19 cellular contexts compared by ENCODE assay signal in the genomic region with DNA sequence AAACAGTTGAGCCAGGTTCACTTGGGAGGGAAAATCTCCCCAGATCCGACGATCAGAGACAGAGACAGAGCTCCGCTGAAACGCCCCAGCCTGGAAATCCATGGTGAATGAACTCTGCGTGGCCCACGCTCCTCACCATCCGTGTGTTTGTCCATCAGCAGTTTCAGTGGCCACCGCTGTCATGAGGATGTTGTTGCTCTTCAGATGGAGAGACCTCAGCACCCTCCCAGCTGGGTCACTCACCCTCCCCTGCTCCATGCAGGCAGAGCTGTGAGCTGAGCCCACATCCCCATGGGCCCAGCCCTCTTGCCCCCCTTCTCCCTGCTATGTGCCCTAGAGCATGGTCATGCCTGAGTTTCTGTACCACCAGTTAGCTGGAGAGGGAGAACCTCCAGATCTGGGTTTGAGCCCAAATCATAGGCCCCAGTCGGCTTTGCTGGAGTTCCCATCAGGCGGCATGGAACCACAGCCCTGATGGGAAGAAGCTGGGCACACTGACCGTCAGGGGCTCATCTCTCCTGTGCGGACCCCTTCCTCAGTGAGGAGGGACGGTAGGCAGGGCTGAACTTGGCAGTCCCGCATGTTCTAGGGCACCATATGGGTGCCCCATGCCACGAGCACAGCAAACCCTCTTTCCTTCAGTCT.
DNase-seq lines count a peak whose midpoint lies in the region; ATAC-seq and TF ChIP-seq lines count a peak whose summit lies in the region.
"Had no signal": no experiment of that assay in that cellular context is flagged by ENCODE, and none has a peak within 500 bp of the region (broad histone marks: within the 10 kb centered on the region; RNA-seq: fewer than 3 reads in every experiment).

No MANE protein-coding gene starts in this region.

- no peak for ATAC-seq in Right ventricle myocardium superior (ENCODE audit: poor library complexity)
- no peak for ATAC-seq in RWPE2 (ENCODE audit: low read depth)
- no peak for ATAC-seq in natural killer cell treated with Interleukin-12 subunit alpha and Interleukin-12 subunit beta and Interleukin-15 and Interleukin-18, amount 100 ng/mL, for 72 hours
- ATAC-seq: Panc1 had no signal

- H3K27ac ChIP-seq in RWPE2 (ENCODE audit: poor library complexity, severe bottlenecking) = no peak overlapping the region
- H3K27ac ChIP-seq in tibial artery = peak overlapping the region; percentile 52 to 55
- no peak overlapping the region for H3K27ac ChIP-seq in transverse colon

- WGBS in transverse colon (ENCODE audit: low coverage in 1 of 2), 2 donors = 89 to 93% methylated on average over 6 to 15 of the region's 15 CpGs

- TF ChIP-seq CTCF in RWPE2 (IDR thresholded peaks at IDR 0.05; ENCODE audit: poor library complexity, severe bottlenecking) (no peak), tibial artery (IDR thresholded peaks at IDR 0.05) (no peak), transverse colon (IDR thresholded peaks at IDR 0.05) (no peak)

- H3K9me3 Mint-ChIP-seq in natural killer cell treated with Interleukin-12 subunit alpha and Interleukin-12 subunit beta and Interleukin-15 and Interleukin-18, amount 100 ng/mL, for 72 hours = no peaks in the 10 kb centered on the region
- H3K9me3 Mint-ChIP-seq: HFFc6 had no signal

- H3K4me3 Mint-ChIP-seq in natural killer cell treated with Interleukin-12 subunit alpha and Interleukin-12 subunit beta and Interleukin-15 and Interleukin-18, amount 100 ng/mL, for 72 hours = no peak overlapping the region
- H3K4me3 Mint-ChIP-seq: HFFc6 had no signal

- H3K4me1 Mint-ChIP-seq in natural killer cell treated with Interleukin-12 subunit alpha and Interleukin-12 subunit beta and Interleukin-15 and Interleukin-18, amount 100 ng/mL, for 72 hours (ENCODE audit: low read depth in 2 of 2) = peaks cover 0 to 3% of the 10 kb centered on the region in 2 donors

- in situ Hi-C loops in transverse colon (cut with MboI; ENCODE audit: low pct_ligation_motif_present in 1 of 4, low pct_unique_long_range_greater_than_20kb in 1 of 4, low sequenced_read_pairs in 3 of 4) = no loop called here

- H3K9me3 ChIP-seq in RWPE2 (ENCODE audit: severe bottlenecking) = no peaks in the 10 kb centered on the region
- no peaks in the 10 kb centered on the region for H3K9me3 ChIP-seq in tibial artery
- no peaks in the 10 kb centered on the region for H3K9me3 ChIP-seq in transverse colon

- peak; percentile 50 for DNase-seq in cardiac septum (ENCODE audit: low spot score)
- no peak for DNase-seq in Right ventricle myocardium superior
- DNase-seq in RWPE2 (ENCODE audit: low spot score) = peak; percentile 37
- DNase-seq in natural killer cell treated with Interleukin-12 subunit alpha and Interleukin-12 subunit beta and Interleukin-15 and Interleukin-18, amount 100 ng/mL, for 72 hours (ENCODE audit: low spot score) = peak; percentile 13
- peak in 1 of 2 donors; percentile 35 for DNase-seq in tibial artery
- DNase-seq in transverse colon = no peak
- no peak for DNase-seq in glomerular visceral epithelial cell (ENCODE audit: extremely low spot score)
- DNase-seq in NCI-H526 (lab: John Stamatoyannopoulos, UW) = no peak
- DNase-seq: C1 segment of cervical spinal cord, DMS 273 treated with DMSO at 0.1 percent for 48 hours, HFFc6, Karpas-422, MM.1S, NCI-H1930, NCI-H2171, NCI-H446 treated with DMSO at 0.1 percent for 48 hours, NCI-H82, SIG-M5 had no signal

- no peak overlapping the region for H3K27ac Mint-ChIP-seq in natural killer cell treated with Interleukin-12 subunit alpha and Interleukin-12 subunit beta and Interleukin-15 and Interleukin-18, amount 100 ng/mL, for 72 hours
- H3K27ac Mint-ChIP-seq: HFFc6 had no signal

- H3K27me3 ChIP-seq in RWPE2 (ENCODE audit: insufficient read depth, poor library complexity, severe bottlenecking) = no peaks in the 10 kb centered on the region
- H3K27me3 ChIP-seq in tibial artery = no peaks in the 10 kb centered on the region
- no peaks in the 10 kb centered on the region for H3K27me3 ChIP-seq in transverse colon

- TF ChIP-seq POLR2A in transverse colon (IDR thresholded peaks at IDR 0.05) = no peak

- H3K4me3 ChIP-seq in RWPE2 (ENCODE audit: severe bottlenecking) (no peak overlapping the region), tibial artery (no peak overlapping the region), transverse colon (no peak overlapping the region)

- H3K36me3 ChIP-seq in RWPE2 (ENCODE audit: low read depth) = no peaks in the 10 kb centered on the region
- H3K36me3 ChIP-seq in tibial artery = no peaks in the 10 kb centered on the region
- no peaks in the 10 kb centered on the region for H3K36me3 ChIP-seq in transverse colon

- no peaks in the 10 kb centered on the region for H3K27me3 Mint-ChIP-seq in natural killer cell treated with Interleukin-12 subunit alpha and Interleukin-12 subunit beta and Interleukin-15 and Interleukin-18, amount 100 ng/mL, for 72 hours

- H3K4me1 ChIP-seq in RWPE2 (ENCODE audit: insufficient read depth, poor library complexity, severe bottlenecking) (no peaks in the 10 kb centered on the region), tibial artery (peaks cover 0 to 8% (median 0%) of the 10 kb centered on the region in 4 donors), transverse colon (peaks cover 0 to 5% (median 0%) of the 10 kb centered on the region in 4 donors)

- intact Hi-C loops in cardiac septum (cut with DNase I) (no loop called here), Right ventricle myocardium superior (cut with DNase I) (no loop called here), tibial artery (cut with DNase I; ENCODE audit: low total_unique reads) (no loop called here), transverse colon (cut with DNase I; ENCODE audit: low total_unique reads) (no loop called here)

- no peaks in the 10 kb centered on the region for H3K36me3 Mint-ChIP-seq in natural killer cell treated with Interleukin-12 subunit alpha and Interleukin-12 subunit beta and Interleukin-15 and Interleukin-18, amount 100 ng/mL, for 72 hours

- no peak for TF ChIP-seq EP300 in transverse colon (IDR thresholded peaks at IDR 0.05; ENCODE audit: low read depth)

Comparison
In these comparisons a context has a peak if more than half of its experiments do, and no peak if none do; other contexts are left out.
1. DNase-seq: peak in cardiac septum (single experiment), RWPE2 (single experiment) and natural killer cell treated with Interleukin-12 subunit alpha and Interleukin-12 subunit beta and Interleukin-15 and Interleukin-18, amount 100 ng/mL, for 72 hours (single experiment); none in Right ventricle myocardium superior (single experiment), transverse colon (single experiment), glomerular visceral epithelial cell (single experiment) and NCI-H526 (0 of 2).
2. H3K27ac ChIP-seq: peak in tibial artery (2 of 2); none in RWPE2 (single experiment) and transverse colon (0 of 4).